ENCODE assay signal across 8 cellular contexts in the genomic region with DNA sequence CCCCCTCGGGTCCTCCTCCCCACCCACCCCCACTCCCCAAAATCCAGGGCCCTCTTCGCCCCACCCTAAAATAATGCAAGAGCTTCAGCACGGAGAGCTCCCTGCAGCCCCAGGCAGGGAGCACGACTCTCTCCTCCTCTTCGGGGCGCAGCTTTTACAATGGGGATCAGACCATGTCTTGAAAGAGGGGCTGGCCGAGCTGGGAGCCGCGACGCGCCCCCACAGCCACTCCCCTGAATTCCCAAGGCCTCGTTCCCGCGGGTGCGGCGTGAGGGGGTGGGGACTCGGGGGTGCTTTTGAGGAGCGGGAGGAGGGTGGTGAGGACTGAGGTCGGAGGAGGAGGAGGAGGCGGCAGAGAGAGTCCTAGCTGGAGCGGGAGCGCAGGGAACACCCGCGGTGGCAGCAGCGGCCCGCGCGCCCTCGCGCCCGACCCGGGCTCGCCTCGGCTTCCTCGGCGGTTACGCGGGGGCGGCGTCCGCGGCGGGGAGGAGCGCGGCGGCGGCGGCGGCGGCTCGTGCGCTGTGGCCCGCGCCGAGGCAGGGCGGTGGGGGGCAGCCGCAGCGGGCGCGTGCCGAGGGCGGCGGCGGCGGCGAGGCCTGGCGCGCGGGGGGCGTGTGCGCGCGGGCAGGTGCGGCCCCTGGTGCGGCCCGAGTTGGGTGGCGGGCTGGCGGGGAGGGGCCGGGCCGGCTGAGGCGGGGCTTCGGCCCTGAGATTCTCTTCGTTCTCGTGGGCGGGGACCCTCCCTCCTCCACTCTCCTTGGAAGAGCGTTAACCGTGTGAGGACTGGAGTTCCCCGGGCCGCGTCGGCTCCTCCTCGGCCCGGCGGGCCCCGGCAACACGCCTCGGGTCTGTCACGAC. TPM values are rescaled to one million over a fixed set of nuclear protein-coding genes. Genes with fewer than 3 reads are reported as not detected.
DNase-seq lines count a peak whose midpoint lies in the region; ATAC-seq and TF ChIP-seq lines count a peak whose summit lies in the region.

A gene (minus strand): TSS at position 666 of the 858 bp plus-strand sequence. CDS start 699 bp downstream, outside the sequence.

- DNase-seq in DMS 273 (lab: John Stamatoyannopoulos, UW; ENCODE audit: unreplicated experiment) (peak; percentile 88), KBM-7 (peak; percentile 12), RPMI7951 (ENCODE audit: low read depth) (peak; percentile 24), choroid plexus epithelial cell (ENCODE audit: low read depth) (peak; percentile 32), left colon (peak; percentile 31 to 34), MV-4-11 (lab: John Stamatoyannopoulos, UW) (no peak)
- DNase-seq in stimulated activated naive B cell treated with anti-CD40 and anti-IgM and Interleukin-4, amounts not matched to agents 10 μg/mL and 1 μg/mL and 100 μg/mL, for 72 hours, result peak; percentile 8

- no peak for TF ChIP-seq CTCF in choroid plexus epithelial cell (conservative IDR thresholded peaks at IDR 0.05; ENCODE audit: low read depth, low read length)

- peaks cover 6 to 14% of the 10 kb centered on the region in 2 donors for H3K4me1 Mint-ChIP-seq in stimulated activated naive B cell treated with anti-CD40 and anti-IgM and Interleukin-4, amounts not matched to agents 10 μg/mL and 1 μg/mL and 100 μg/mL, for 72 hours

- intact Hi-C loops in left colon (cut with DNase I, micrococcal nuclease), result no loop called here

- H3K4me3 Mint-ChIP-seq in stimulated activated naive B cell treated with anti-CD40 and anti-IgM and Interleukin-4, amounts not matched to agents 10 μg/mL and 1 μg/mL and 100 μg/mL, for 72 hours, result peak within 1 kb of the TSS; percentile 78 to 87

- peak within 1 kb of the TSS; percentile 60 for H3K4me3 ChIP-seq in choroid plexus epithelial cell (ENCODE audit: low read depth, low read length)

- H3K36me3 Mint-ChIP-seq in stimulated activated naive B cell treated with anti-CD40 and anti-IgM and Interleukin-4, amounts not matched to agents 10 μg/mL and 1 μg/mL and 100 μg/mL, for 72 hours, result no peaks in the 10 kb centered on the region

- peak; percentile 64 for ATAC-seq in GM21390 (IDR thresholded peaks at IDR 0.05; ENCODE audit: unreplicated experiment)
- ATAC-seq in left colon, result peak; percentile 77
- ATAC-seq in stimulated activated naive B cell treated with anti-CD40 and anti-IgM and Interleukin-4, amounts not matched to agents 10 μg/mL and 1 μg/mL and 100 μg/mL, for 72 hours (replicated peaks), result peak; percentile 71 to 78

- in situ Hi-C loops in KBM-7 (cut with MboI; ENCODE audit: low pct_unique_long_range_greater_than_20kb, low sequenced_read_pairs), result no loop called here

- H3K27me3 Mint-ChIP-seq in stimulated activated naive B cell treated with anti-CD40 and anti-IgM and Interleukin-4, amounts not matched to agents 10 μg/mL and 1 μg/mL and 100 μg/mL, for 72 hours, result peaks cover 41 to 57% of the 10 kb centered on the region in 2 donors

- no peak within 1 kb of the TSS for H3K27ac Mint-ChIP-seq in stimulated activated naive B cell treated with anti-CD40 and anti-IgM and Interleukin-4, amounts not matched to agents 10 μg/mL and 1 μg/mL and 100 μg/mL, for 72 hours

- H3K9me3 Mint-ChIP-seq in stimulated activated naive B cell treated with anti-CD40 and anti-IgM and Interleukin-4, amounts not matched to agents 10 μg/mL and 1 μg/mL and 100 μg/mL, for 72 hours, result no peaks in the 10 kb centered on the region

RNA-seq across cellular contexts. Expression of the gene that starts here (rescaled TPM):
- total RNA-seq in RPMI7951 (2014; rRNA removed; shearing (Covaris generic)), result not detected in 2 replicates
- total RNA-seq in left colon, result 1 to 10 TPM; 1.1 to 4.1 TPM

Comparison
In these comparisons a context has a peak if more than half of its experiments do, and no peak if none do; other contexts are left out.
1. Peak in DNase-seq in RPMI7951; RNA of the gene not detected or under 1 TPM.